ENCODE assay signal across 22 cellular contexts in genomic region chr3:76668653-76669052, GRCh38.
"Had no signal": no experiment of that assay in that cellular context is flagged by ENCODE, and none has a peak within 500 bp of the region (broad histone marks: within the 10 kb centered on the region; RNA-seq: fewer than 3 reads in every experiment).

No MANE protein-coding gene starts in this region.

- H3K4me1 ChIP-seq: left ventricle myocardium inferior, upper lobe of right lung had no signal

- H3K9me3 ChIP-seq: left ventricle myocardium inferior, mucosa of descending colon, thoracic aorta, upper lobe of right lung had no signal

- H3K27ac ChIP-seq: coronary artery, left ventricle myocardium inferior, thoracic aorta, upper lobe of right lung had no signal

- ATAC-seq: activated CD8-positive, alpha-beta T cell treated with anti-CD3 and anti-CD28 coated beads for 36 hours; activated naive CD4-positive, alpha-beta T cell treated with anti-CD3 and anti-CD28 coated beads, Interleukin-2, amount 50 U/mL, for 72 hours; esophagus mucosa; naive thymus-derived CD8-positive, alpha-beta T cell; stimulated activated effector memory CD8-positive, alpha-beta T cell treated with anti-CD3 and anti-CD28 coated beads, Interleukin-12 subunit alpha, Interleukin-12 subunit beta, amount 100 ng/mL, for 72 hours; upper lobe of right lung; WTC11 had no signal

- H3K36me3 ChIP-seq: left ventricle myocardium inferior, thoracic aorta, upper lobe of right lung had no signal

- H3K27me3 ChIP-seq: upper lobe of right lung had no signal

- H3K4me3 ChIP-seq: coronary artery, left ventricle myocardium inferior, mucosa of descending colon, thoracic aorta, upper lobe of right lung had no signal

- DNase-seq: activated CD4-positive, alpha-beta T cell treated with anti-CD3 and anti-CD28 coated beads for 4 hours; activated CD8-positive, alpha-beta T cell treated with anti-CD3 and anti-CD28 coated beads for 36 hours; activated effector memory CD4-positive, alpha-beta T cell treated with anti-CD3 and anti-CD28 coated beads, Interleukin-2, amount 50 U/mL, for 16 hours; activated T-cell treated with anti-CD3 and anti-CD28 coated beads, Interleukin-2, amount 50 U/mL, for 48 hours; central memory CD4-positive, alpha-beta T cell; hypothalamus; kidney; left ventricle myocardium inferior; naive thymus-derived CD8-positive, alpha-beta T cell; nucleus accumbens; posterior cingulate gyrus; retina; stimulated activated CD4-positive, alpha-beta T cell treated with anti-CD3 and anti-CD28 coated beads, Interleukin-12 subunit alpha, Interleukin-12 subunit beta, amount 100 ng/mL, for 4 hours; stimulated activated CD4-positive, alpha-beta T cell treated with anti-CD3 and anti-CD28 coated beads, Interleukin-2, amount 100 ng/mL, for 24 hours; upper lobe of right lung had no signal
